ENCODE assay signal across 34 cellular contexts in the genomic region with DNA sequence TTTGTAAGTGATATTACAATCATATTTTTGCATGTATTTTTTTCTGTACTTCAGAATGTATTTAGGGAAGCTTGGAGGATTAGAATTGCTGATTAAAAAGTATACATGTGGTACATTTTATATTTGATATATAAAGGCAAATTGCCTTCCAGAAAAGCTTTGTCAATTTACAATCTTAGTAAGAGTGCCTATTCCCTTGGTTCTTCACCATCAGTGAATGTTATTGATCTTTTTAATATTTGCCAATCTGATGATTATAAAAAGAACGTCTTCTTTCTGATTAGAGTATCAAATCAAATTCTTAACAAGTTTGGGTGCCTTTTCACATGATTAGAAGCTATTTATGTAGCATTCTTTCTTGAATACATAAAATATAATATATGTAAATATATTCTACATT. TPM values are rescaled to one million over a fixed set of nuclear protein-coding genes. Genes with fewer than 3 reads are reported as not detected.
DNase-seq lines count a peak whose midpoint lies in the region; ATAC-seq, FAIRE-seq and TF ChIP-seq lines count a peak whose summit lies in the region.
"Had no signal": no experiment of that assay in that cellular context is flagged by ENCODE, and none has a peak within 500 bp of the region (broad histone marks: within the 10 kb centered on the region; RNA-seq: fewer than 3 reads in every experiment).

No MANE protein-coding gene starts in this region.

- H3K4me3 ChIP-seq in HEK293 (ENCODE audit: low read depth, low read length) (no peak overlapping the region), K562 (no peak overlapping the region)
- H3K4me3 ChIP-seq: A549; BLaER1; BLaER1 treated with 17β-estradiol and CSF1 and Interleukin-3, amounts not matched to agents 10 nM and 100 nM had no signal

- H3K79me2 ChIP-seq in K562 (ENCODE audit: control insufficient read depth, insufficient read depth, low read length) = no peaks in the 10 kb centered on the region

- TF ChIP-seq CTCF in HEK293 (tag by site-specific recombination; IDR thresholded peaks at IDR 0.05) (no peak), K562 (IDR thresholded peaks at IDR 0.05 in 2 of 3, conservative IDR thresholded peaks at IDR 0.05 in 1 of 3; ENCODE audit: insufficient read depth in 2 of 3, low read depth in 1 of 3, low read length in 3 of 3) (no peak)

- H4K20me1 ChIP-seq in K562 (replicated peaks; ENCODE audit: control insufficient read depth, insufficient read depth, low read length) = no peaks in the 10 kb centered on the region
- H4K20me1 ChIP-seq: BLaER1; BLaER1 treated with 17β-estradiol and CSF1 and Interleukin-3, amounts not matched to agents 10 nM and 100 nM had no signal

- no peak for TF ChIP-seq EP300 in K562 (IDR thresholded peaks at IDR 0.05; ENCODE audit: low read length)

- no TSS peak for BruUV-seq in K562 (replicated peaks; lab: Mats Ljungman, UMichigan)

- no peak for ATAC-seq in K562
- no peak for ATAC-seq in HG03097 (IDR thresholded peaks at IDR 0.05; ENCODE audit: low FRiP score, unreplicated experiment)
- ATAC-seq: A549; CD8-positive, alpha-beta T cell had no signal

- H3K27me3 ChIP-seq in K562 (ENCODE audit: control insufficient read depth in 2 of 2, insufficient read depth in 2 of 2, low read length in 2 of 2) = no peaks in the 10 kb centered on the region
- H3K27me3 ChIP-seq: BE2C; BLaER1; BLaER1 treated with 17β-estradiol and CSF1 and Interleukin-3, amounts not matched to agents 10 nM and 100 nM had no signal

- intact Hi-C loops in K562 (cut with micrococcal nuclease) = no loop called here

- CTCF ChIA-PET in HEK293 (lab: Yijun Ruan, JAX) = no interaction called here
- CTCF ChIA-PET in K562 (lab: Yijun Ruan, JAX; ENCODE audit: low intra/inter-chr PET ratio) = no interaction called here

- H3K9ac ChIP-seq in K562 (ENCODE audit: insufficient read depth in 1 of 2, low read depth in 2 of 2, low read length in 2 of 2) = no peak overlapping the region
- H3K9ac ChIP-seq: BLaER1; BLaER1 treated with 17β-estradiol and CSF1 and Interleukin-3, amounts not matched to agents 10 nM and 100 nM had no signal

- no peak for TF ChIP-seq RAD21 in K562 (CRISPR knock-in tag; conservative IDR thresholded peaks at IDR 0.05 in 1 of 2, IDR thresholded peaks at IDR 0.05 in 1 of 2)

- no peak for TF ChIP-seq POLR2A in K562 (conservative IDR thresholded peaks at IDR 0.05)

- WGBS in K562 (ENCODE audit: insufficient coverage, low coverage, missing lambda C conversion rate) = 0% methylated on average over 1 of the region's 1 CpG

- H3K9me3 ChIP-seq in HEK293 (ENCODE audit: control insufficient read depth, insufficient read depth, low read depth, low read length) = no peaks in the 10 kb centered on the region
- H3K9me3 ChIP-seq in K562 (replicated peaks; ENCODE audit: control insufficient read depth, insufficient read depth, low read depth, low read length) = no peaks in the 10 kb centered on the region
- H3K9me3 ChIP-seq: A549, BE2C, Caco-2 had no signal

- H3K36me3 ChIP-seq in HEK293 (ENCODE audit: control insufficient read depth in 2 of 2, insufficient read depth in 1 of 2, low read length in 2 of 2) (no peaks in the 10 kb centered on the region), K562 (ENCODE audit: control insufficient read depth, insufficient read depth, low read length) (no peaks in the 10 kb centered on the region)
- H3K36me3 ChIP-seq: BE2C; BLaER1; BLaER1 treated with 17β-estradiol and CSF1 and Interleukin-3, amounts not matched to agents 10 nM and 100 nM had no signal

- H2AFZ ChIP-seq in K562 (ENCODE audit: low read depth, low read length) = no peak overlapping the region

- no peak overlapping the region for H3K27ac ChIP-seq in HEK293 (ENCODE audit: extremely low read depth, low read depth, low read length)
- no peak overlapping the region for H3K27ac ChIP-seq in K562 (ENCODE audit: extremely low read depth, low read depth, low read length)
- H3K27ac ChIP-seq: 22Rv1; A549; BLaER1; BLaER1 treated with 17β-estradiol and CSF1 and Interleukin-3, amounts not matched to agents 10 nM and 100 nM; C4-2B had no signal

- in situ Hi-C loops in K562 (cut with MboI) = no loop called here

- DNase-seq in K562 (ENCODE audit: extremely low read depth in 1 of 4, low spot score in 3 of 4) = no peak
- no peak for DNase-seq in DMS 273 treated with DMSO at 0.1 percent for 48 hours (lab: John Stamatoyannopoulos, UW)
- DNase-seq: 8988T; ACHN; AML-193; BE2C; C1 segment of cervical spinal cord; Caco-2; Calu3; CD4-positive, alpha-beta memory T cell; CD4-positive, alpha-beta T cell; CD4-positive, CD25-positive, alpha-beta regulatory T cell; CD8-positive, alpha-beta memory T cell; CD8-positive, alpha-beta T cell; COR-L47; DMS153; DMS53; DMS79; DMS79 treated with DMSO at 0.1 percent for 48 hours; DND-41; EL had no signal

- H3K4me1 ChIP-seq in HEK293 (ENCODE audit: control insufficient read depth, insufficient read depth, low read length) (no peaks in the 10 kb centered on the region), K562 (replicated peaks in 1 of 2; ENCODE audit: control insufficient read depth in 2 of 2, insufficient read depth in 2 of 2, low read length in 2 of 2) (no peaks in the 10 kb centered on the region)
- H3K4me1 ChIP-seq: A549; BE2C; BLaER1; BLaER1 treated with 17β-estradiol and CSF1 and Interleukin-3, amounts not matched to agents 10 nM and 100 nM; Caco-2 had no signal

- no peak for FAIRE-seq in K562 (lab: Jason Lieb, UNC)
- FAIRE-seq: A204.1, A549, D721Med had no signal

- no peak overlapping the region for H3K4me2 ChIP-seq in K562 (ENCODE audit: insufficient read depth, low read length)
- H3K4me2 ChIP-seq: A549; BLaER1; BLaER1 treated with 17β-estradiol and CSF1 and Interleukin-3, amounts not matched to agents 10 nM and 100 nM had no signal

- no peaks in the 10 kb centered on the region for H3K9me1 ChIP-seq in K562 (ENCODE audit: control insufficient read depth, insufficient read depth, low read length)

- POLR2A ChIA-PET in HEK293 (lab: Yijun Ruan, JAX) = no interaction called here
- POLR2A ChIA-PET in K562 (lab: Yijun Ruan, JAX) = interaction anchor here (0.9 kb wide), 1 partner anchor 9 kb away, joined by 3 read pairs; the partner anchor contains the start of gene WDR49

TF ChIP-seq in K562, 482 proteins besides CTCF, POLR2A, EP300 and RAD21:
- no peak for TF ChIP-seq ZNF133 (CRISPR knock-in tag; IDR thresholded peaks at IDR 0.05)
- no peak for TF ChIP-seq ZBTB5 (IDR thresholded peaks at IDR 0.05)
- TF ChIP-seq KDM1A (IDR thresholded peaks at IDR 0.05) = no peak
- peak; percentile 75; the same call in 1 of the 2 replicates for TF ChIP-seq TRIM28 (IDR thresholded peaks at IDR 0.05)
- TF ChIP-seq BCOR (IDR thresholded peaks at IDR 0.05) = no peak
- TF ChIP-seq RBM25 (IDR thresholded peaks at IDR 0.05; ENCODE audit: low read depth, low read length, severe bottlenecking) = peak; percentile 91
- TF ChIP-seq NONO (IDR thresholded peaks at IDR 0.05; ENCODE audit: low read depth in 2 of 2, low read length in 1 of 2) = no peak
- peak; percentile 92 for TF ChIP-seq ZNF184 (CRISPR knock-in tag; IDR thresholded peaks at IDR 0.05)
- no peak for TF ChIP-seq ZNF143 (CRISPR knock-in tag; IDR thresholded peaks at IDR 0.05)
- no peak for TF ChIP-seq ZBTB7A (IDR thresholded peaks at IDR 0.05; ENCODE audit: borderline replicate concordance, control insufficient read depth, low read depth, low read length)
- no peak for TF ChIP-seq RBM17 (IDR thresholded peaks at IDR 0.05; ENCODE audit: borderline replicate concordance, low read depth, low read length)
- peak in 1 of 2 experiments; percentile 37; a peak in 1 of 3 replicates for TF ChIP-seq CBX3 (IDR thresholded peaks at IDR 0.05; ENCODE audit: borderline replicate concordance in 1 of 2, low read length in 2 of 2)
- no peak for TF ChIP-seq ATF7 (IDR thresholded peaks at IDR 0.05)
- TF ChIP-seq SNIP1 (IDR thresholded peaks at IDR 0.05; ENCODE audit: low read depth) = no peak

RNA-seq across cellular contexts. Expression of gene WDR49, which starts 9.1 kb away (rescaled TPM):
- 0.32 TPM in 1 of 2 replicates, not detected in the other for total RNA-seq in K562 (2011; cell fraction: chromatin; rRNA removed; ENCODE audit: low replicate concordance)
- not detected in 2 replicates for total RNA-seq in K562 (2011; cell fraction: nucleolus; rRNA removed)
- total RNA-seq in K562 (2011; cell fraction: nucleoplasm; rRNA removed) = not detected in 2 replicates
- total RNA-seq in K562 (2014; rRNA removed) (not detected in 2 replicates), K562 (2014; rRNA removed; fragmentation: Illumina TruSeq; extraction: Trizol) (not detected in 2 replicates), K562 (2015; rRNA removed; fragmentation: Illumina TruSeq; extraction: Trizol) (not detected in 2 replicates), K562 (2021) (not detected in 2 replicates)
- polyA plus RNA-seq in K562 (2011; rRNA removed) (0.04 TPM in 1 of 2 replicates, not detected in the other), K562 (2014; fragmentation: Illumina TruSeq; extraction: Trizol) (not detected in 2 replicates), K562 (2014; fragmentation: Nextera tagmentation; extraction: Ambion mirVana) (not detected), K562 (2014; rRNA removed) (not detected in 2 replicates)
- not detected in 2 replicates for polyA plus RNA-seq in K562 (2011; cell fraction: cytosol; rRNA removed)
- polyA plus RNA-seq in K562 (2011; cell fraction: nucleus; rRNA removed) = not detected in 2 replicates
- not detected in 2 replicates for polyA plus RNA-seq in K562 (2012)
- polyA minus RNA-seq in K562 (2011; rRNA and poly(A)+ RNA removed) = 0.21 TPM in 1 of 2 replicates, not detected in the other
- polyA minus RNA-seq in K562 (2011; cell fraction: cytosol; rRNA and poly(A)+ RNA removed) = not detected in 2 replicates
- 0.11 and 0.13 TPM in 2 replicates for polyA minus RNA-seq in K562 (2011; cell fraction: nucleus; rRNA and poly(A)+ RNA removed)
- total RNA-seq: A673; CD8-positive, alpha-beta T cell; Daoy had no signal
- polyA plus RNA-seq: A549; AG04450; BJ; CD4-positive, alpha-beta memory T cell; CD4-positive, CD25-positive, alpha-beta regulatory T cell; CD8-positive, alpha-beta memory T cell had no signal

Comparison
In these comparisons a context has a peak if more than half of its experiments do, and no peak if none do; other contexts are left out.
1. Of the 44 proteins assayed by ChIP-seq in both K562 and HEK293: peak only in K562: TRIM28; only in HEK293: none; in both: ZNF184; in neither: 42.